ENCODE assay signal across 8 cellular contexts in genomic region chr14:104639889-104640548, GRCh38. TPM values are rescaled to one million over a fixed set of nuclear protein-coding genes. Genes with fewer than 3 reads are reported as not detected.
A peak's percentile ranks its signal among the peaks of the same experiment; 100 is the strongest.
DNase-seq lines count a peak whose midpoint lies in the region; ATAC-seq, FAIRE-seq and TF ChIP-seq lines count a peak whose summit lies in the region.

No MANE protein-coding gene starts in this region.

- intact Hi-C loops in GM12878 (cut with micrococcal nuclease; ENCODE audit: unreplicated experiment), result loop anchor here (1.0 to 5.0 kb wide), 3 partner anchors 503 to 562 kb away; no protein-coding TSS in a partner anchor
- intact Hi-C loops in spleen (cut with DNase I; ENCODE audit: low total_unique reads), result loop anchor here (10.0 kb wide), 1 partner anchor 565 kb away; no protein-coding TSS in a partner anchor

- POLR2A ChIA-PET in GM12878 (lab: Charles Lee), result no interaction called here

- H3K4me2 ChIP-seq in GM12878 (ENCODE audit: control insufficient read depth, insufficient read depth), result no peak overlapping the region

- BruUV-seq in GM12878 (replicated peaks; lab: Mats Ljungman, UMichigan), result no TSS peak

- SMC1A ChIA-PET in GM12878 (lab: Charles Lee; ENCODE audit: uncharacterized antibody, unreplicated experiment), result no interaction called here

- DNase-seq in NCI-H1436 (lab: John Stamatoyannopoulos, UW) (peak; percentile 50), NCI-H1436 treated with DMSO at 0.1 percent for 48 hours (lab: John Stamatoyannopoulos, UW) (no peak), NB4 (ENCODE audit: low read depth) (peak; percentile 70), T-helper 2 cell (peak in 3 of 5 experiments; percentile 22 to 29 (median 26)), GM12878 (ENCODE audit: low read depth, low spot score) (no peak), iPS DF 4.7 (ENCODE audit: extremely low read depth, low spot score) (peak; percentile 33), spleen (peak; percentile 86)

- TF ChIP-seq CTCF in NB4 (IDR thresholded peaks at IDR 0.05; ENCODE audit: low read depth, low read length), result peak; percentile 82
- TF ChIP-seq CTCF in GM12878 (IDR thresholded peaks at IDR 0.05 in 2 of 3, conservative IDR thresholded peaks at IDR 0.05 in 1 of 3; ENCODE audit: control insufficient read depth in 2 of 3, extremely low read depth in 1 of 3, insufficient read depth in 1 of 3, low read depth in 3 of 3, low read length in 3 of 3), result peak; percentile 92 to 94 (median 94)
- peak; percentile 63 to 95 (median 87) for TF ChIP-seq CTCF in spleen (IDR thresholded peaks at IDR 0.05 in 8 of 11, conservative IDR thresholded peaks at IDR 0.05 in 3 of 11)

- no peak for TF ChIP-seq EP300 in GM12878 (IDR thresholded peaks at IDR 0.05; ENCODE audit: borderline replicate concordance in 1 of 2, control insufficient read depth in 1 of 2, low read depth in 2 of 2, low read length in 2 of 2)

- CTCF ChIA-PET in GM12878 (lab: Yijun Ruan, JAX), result interaction anchor here (0.6 to 2.7 kb wide), 5 partner anchors 10 to 562 kb away, joined by 3 to 7 read pairs (median 4); no protein-coding TSS in a partner anchor

- TF ChIP-seq RAD21 in GM12878 (IDR thresholded peaks at IDR 0.05; ENCODE audit: insufficient read depth, low read depth, low read length), result peak; percentile 91

- H3K9me3 ChIP-seq in GM12878 (replicated peaks; ENCODE audit: control insufficient read depth, insufficient read depth, low read length) (no peaks in the 10 kb centered on the region; the same call in 1 of the 3 replicates), spleen (peaks cover 0 to 2% (median under 1%) of the 10 kb centered on the region in 8 donors)

- ATAC-seq in GM12878 (peak; percentile 99), GM18873 (IDR thresholded peaks at IDR 0.05; ENCODE audit: low FRiP score, unreplicated experiment) (no peak)

- no peak overlapping the region for H3K9ac ChIP-seq in GM12878 (ENCODE audit: control insufficient read depth, insufficient read depth, low read length)

- RAD21 ChIA-PET in GM12878 (lab: Charles Lee; ENCODE audit: unreplicated experiment), result no interaction called here

- no peaks in the 10 kb centered on the region for H3K36me3 ChIP-seq in GM12878 (ENCODE audit: control insufficient read depth in 2 of 2, insufficient read depth in 2 of 2, low read length in 1 of 2)
- H3K36me3 ChIP-seq in spleen, result no peaks in the 10 kb centered on the region

- H3K27ac ChIP-seq in GM12878 (ENCODE audit: control insufficient read depth, insufficient read depth) (no peak overlapping the region), spleen (no peak overlapping the region)

- H3K4me1 ChIP-seq in GM12878 (ENCODE audit: control insufficient read depth, insufficient read depth, low read length), result no peaks in the 10 kb centered on the region
- H3K4me1 ChIP-seq in spleen, result peaks cover 4 to 41% (median 22%) of the 10 kb centered on the region in 6 donors

- FAIRE-seq in GM12878 (lab: Jason Lieb, UNC), result no peak

- H3K27me3 ChIP-seq in GM12878 (replicated peaks in 1 of 2; ENCODE audit: control insufficient read depth in 2 of 2, insufficient read depth in 2 of 2, low read length in 1 of 2), result no peaks in the 10 kb centered on the region
- peaks cover 0 to 28% (median 0%) of the 10 kb centered on the region in 7 donors for H3K27me3 ChIP-seq in spleen (replicated peaks in 1 of 7)

- H2AFZ ChIP-seq in GM12878 (ENCODE audit: control insufficient read depth, low read depth, low read length), result no peak overlapping the region

- H4K20me1 ChIP-seq in GM12878 (ENCODE audit: control insufficient read depth, insufficient read depth), result no peaks in the 10 kb centered on the region

- no peak overlapping the region for H3K4me3 ChIP-seq in NB4 (ENCODE audit: low read depth, low read length)
- no peak overlapping the region for H3K4me3 ChIP-seq in GM12878
- no peak overlapping the region for H3K4me3 ChIP-seq in spleen

- H3K79me2 ChIP-seq in GM12878 (ENCODE audit: control insufficient read depth, insufficient read depth, low read length), result no peaks in the 10 kb centered on the region

- in situ Hi-C loops in GM12878 (cut with MboI), result no loop called here

- TF ChIP-seq POLR2A in NB4 (IDR thresholded peaks at IDR 0.05; ENCODE audit: extremely low read depth, insufficient read length) (no peak), GM12878 (IDR thresholded peaks at IDR 0.05; ENCODE audit: low read depth, low read length) (no peak), spleen (IDR thresholded peaks at IDR 0.05) (no peak)

- WGBS in GM12878 (ENCODE audit: insufficient coverage, insufficient replicate concordance, low lambda C conversion rate, missing lambda C conversion rate), result 1% methylated on average over 24 of the region's 24 CpGs
- 6 to 18% (median 8%) methylated on average over 7 to 24 of the region's 24 CpGs for WGBS in spleen, 5 donors

TF ChIP-seq in GM12878, 131 proteins besides CTCF, POLR2A, EP300 and RAD21 (continues in another document):
- TF ChIP-seq SMAD1 (IDR thresholded peaks at IDR 0.05; ENCODE audit: low read depth, partially characterized antibody), result no peak
- TF ChIP-seq TCF3 (IDR thresholded peaks at IDR 0.05; ENCODE audit: borderline replicate concordance, insufficient read depth, low read depth, low read length), result 0 out of 2 replicates have a peak, but pooled peaks have one; percentile 21
- TF ChIP-seq POU2F2 (IDR thresholded peaks at IDR 0.05; ENCODE audit: borderline replicate concordance, low read depth, low read length), result 0 out of 3 replicates have a peak, but pooled peaks have one; percentile 27
- TF ChIP-seq SMC3 (IDR thresholded peaks at IDR 0.05; ENCODE audit: borderline replicate concordance, low read length), result peak; percentile 78
- TF ChIP-seq, protein P1, sequence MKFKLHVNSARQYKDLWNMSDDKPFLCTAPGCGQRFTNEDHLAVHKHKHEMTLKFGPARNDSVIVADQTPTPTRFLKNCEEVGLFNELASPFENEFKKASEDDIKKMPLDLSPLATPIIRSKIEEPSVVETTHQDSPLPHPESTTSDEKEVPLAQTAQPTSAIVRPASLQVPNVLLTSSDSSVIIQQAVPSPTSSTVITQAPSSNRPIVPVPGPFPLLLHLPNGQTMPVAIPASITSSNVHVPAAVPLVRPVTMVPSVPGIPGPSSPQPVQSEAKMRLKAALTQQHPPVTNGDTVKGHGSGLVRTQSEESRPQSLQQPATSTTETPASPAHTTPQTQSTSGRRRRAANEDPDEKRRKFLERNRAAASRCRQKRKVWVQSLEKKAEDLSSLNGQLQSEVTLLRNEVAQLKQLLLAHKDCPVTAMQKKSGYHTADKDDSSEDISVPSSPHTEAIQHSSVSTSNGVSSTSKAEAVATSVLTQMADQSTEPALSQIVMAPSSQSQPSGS (IDR thresholded peaks at IDR 0.05; ENCODE audit: low read length), result no peak
- 0 out of 2 replicates have a peak, but pooled peaks have one; percentile 30 for TF ChIP-seq ZNF207 (IDR thresholded peaks at IDR 0.05; ENCODE audit: borderline replicate concordance)
- 0 out of 2 replicates have a peak, but pooled peaks have one; percentile 24 for TF ChIP-seq YY1 (IDR thresholded peaks at IDR 0.05; ENCODE audit: low read depth, low read length)
- TF ChIP-seq EED (IDR thresholded peaks at IDR 0.05; ENCODE audit: low read depth), result 0 out of 2 replicates have a peak, but pooled peaks have one; percentile 14

RNA-seq across cellular contexts. Expression of gene TMEM179, which starts 35.4 kb away (rescaled TPM):
- total RNA-seq in GM12878 (2013; cell fraction: nucleolus; rRNA removed), result not detected in 2 replicates
- total RNA-seq in GM12878 (2014; rRNA removed), result not detected in 2 replicates
- total RNA-seq in GM12878 (2014; rRNA removed; fragmentation: Illumina TruSeq; extraction: Trizol), result not detected in 2 replicates
- total RNA-seq in GM12878 (2021), result not detected in 2 replicates
- polyA plus RNA-seq in GM12878 (2011; ENCODE audit: low read depth), result not detected
- not detected in 2 replicates for polyA plus RNA-seq in GM12878 (2011; rRNA removed)
- polyA plus RNA-seq in GM12878 (2011; cell fraction: cytosol; rRNA removed), result not detected in 2 replicates
- not detected in 2 replicates for polyA plus RNA-seq in GM12878 (2011; cell fraction: nucleus; rRNA removed)
- polyA plus RNA-seq in GM12878 (2012), result not detected in 2 replicates
- not detected in 2 replicates for polyA plus RNA-seq in GM12878 (2014; fragmentation: Illumina TruSeq; extraction: Trizol)
- polyA plus RNA-seq in GM12878 (2014; fragmentation: Nextera tagmentation; extraction: Ambion mirVana), result not detected
- not detected in 2 replicates for polyA plus RNA-seq in GM12878 (2014; rRNA removed)
- polyA plus RNA-seq in GM12878 (2016; fragmentation: Nextera tagmentation; extraction: Ambion mirVana), result not detected
- not detected in 2 replicates for polyA minus RNA-seq in GM12878 (2011; rRNA and poly(A)+ RNA removed)
- polyA minus RNA-seq in GM12878 (2011; cell fraction: cytosol; rRNA and poly(A)+ RNA removed), result not detected in 2 replicates
- polyA minus RNA-seq in GM12878 (2011; cell fraction: nucleus; rRNA and poly(A)+ RNA removed), result not detected in 2 replicates
- not detected for total RNA-seq in spleen
- under 1 TPM in 1 of 3 donors, not detected in 2; 0.08 TPM for polyA plus RNA-seq in spleen

RNA-seq across cellular contexts. Expression of gene INF2, which starts 49.4 kb away (rescaled TPM):
- 37.0 and 50.2 TPM in 2 replicates for total RNA-seq in GM12878 (2013; cell fraction: nucleolus; rRNA removed)
- total RNA-seq in GM12878 (2014; rRNA removed), result 16.3 and 21.1 TPM in 2 replicates
- 5.7 and 5.8 TPM in 2 replicates for total RNA-seq in GM12878 (2014; rRNA removed; fragmentation: Illumina TruSeq; extraction: Trizol)
- 42.7 and 43.2 TPM in 2 replicates for total RNA-seq in GM12878 (2021)
- polyA plus RNA-seq in GM12878 (2011; ENCODE audit: low read depth), result 3.7 TPM
- 3.8 and 7.6 TPM in 2 replicates for polyA plus RNA-seq in GM12878 (2011; rRNA removed)
- polyA plus RNA-seq in GM12878 (2011; cell fraction: cytosol; rRNA removed), result 10.7 and 17.5 TPM in 2 replicates
- 60.3 and 71.2 TPM in 2 replicates for polyA plus RNA-seq in GM12878 (2011; cell fraction: nucleus; rRNA removed)
- polyA plus RNA-seq in GM12878 (2012), result 14.3 and 21.6 TPM in 2 replicates
- 2.7 and 5.3 TPM in 2 replicates for polyA plus RNA-seq in GM12878 (2014; fragmentation: Illumina TruSeq; extraction: Trizol)
- polyA plus RNA-seq in GM12878 (2014; fragmentation: Nextera tagmentation; extraction: Ambion mirVana), result 1 to 10 TPM in 1 of 2 experiments, under 1 TPM in 1; 0.72 to 2.1 TPM
- 28.2 and 33.9 TPM in 2 replicates for polyA plus RNA-seq in GM12878 (2014; rRNA removed)
- polyA plus RNA-seq in GM12878 (2016; fragmentation: Nextera tagmentation; extraction: Ambion mirVana), result 1 to 10 TPM; 8.9 to 9.1 TPM
- polyA minus RNA-seq in GM12878 (2011; rRNA and poly(A)+ RNA removed), result 6.9 and 11.0 TPM in 2 replicates
- polyA minus RNA-seq in GM12878 (2011; cell fraction: cytosol; rRNA and poly(A)+ RNA removed), result 4.5 and 10.3 TPM in 2 replicates
- polyA minus RNA-seq in GM12878 (2011; cell fraction: nucleus; rRNA and poly(A)+ RNA removed), result 9.9 and 14.4 TPM in 2 replicates
- total RNA-seq in spleen, result 100 to 1,000 TPM in 3 of 7 donors, 10 to 100 TPM in 4; 66.9 to 110 (median 96.4) TPM
- 100 to 1,000 TPM in 2 of 3 donors, 10 to 100 TPM in 1; 56.6 to 120 (median 102) TPM for polyA plus RNA-seq in spleen

Comparison
In these comparisons a context has a peak if more than half of its experiments do, and no peak if none do; other contexts are left out.
1. DNase-seq: peak in NCI-H1436 (single experiment), NB4 (single experiment), T-helper 2 cell (3 of 5), iPS DF 4.7 (single experiment) and spleen (single experiment); none in NCI-H1436 treated with DMSO at 0.1 percent for 48 hours (single experiment) and GM12878 (single experiment).
2. Peak in every context shown above with its lines, with median percentiles within 50 percentile points of each other: CTCF ChIP-seq.